Comparison of ENCODE assay signal across 1 cellular context in the genomic region with DNA sequence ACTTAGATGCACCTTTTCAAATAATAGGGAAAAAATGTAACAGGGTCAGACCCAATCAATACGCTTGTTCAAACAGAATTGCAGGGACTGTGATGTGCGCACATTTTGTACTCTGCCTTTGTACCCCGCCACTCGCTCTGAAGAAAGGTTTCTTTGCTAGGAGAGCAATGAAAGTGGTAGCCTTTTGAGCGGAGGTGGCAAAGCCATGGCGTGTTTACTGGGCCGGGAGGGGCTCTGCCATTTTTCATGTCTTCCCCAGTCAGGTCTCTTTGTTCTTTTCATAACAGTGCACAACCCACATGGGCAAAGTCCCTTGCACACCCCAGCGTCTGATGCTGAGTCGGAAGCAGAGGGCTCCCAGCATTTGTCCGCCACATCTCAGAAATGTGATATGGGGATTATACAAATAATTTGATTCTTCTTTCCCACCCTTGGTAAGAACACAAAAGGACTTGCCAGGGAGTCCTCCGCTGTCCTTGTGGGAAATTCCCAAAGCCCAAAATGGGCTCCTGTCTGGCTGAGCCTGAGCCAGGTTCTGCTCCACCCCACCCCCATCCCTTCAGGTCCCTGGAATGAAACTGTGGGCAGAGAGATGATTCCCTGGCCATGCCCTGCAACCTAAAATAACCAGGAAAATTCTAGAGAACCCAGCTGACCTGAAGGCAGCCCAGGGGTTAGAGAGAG.
TF ChIP-seq lines count a peak whose summit lies in the region.

No MANE protein-coding gene starts in this region.

TF ChIP-seq in HepG2, 621 proteins besides CTCF, POLR2A, EP300 and RAD21 (continued from another document and continues in another):
- TF ChIP-seq, protein P1, sequence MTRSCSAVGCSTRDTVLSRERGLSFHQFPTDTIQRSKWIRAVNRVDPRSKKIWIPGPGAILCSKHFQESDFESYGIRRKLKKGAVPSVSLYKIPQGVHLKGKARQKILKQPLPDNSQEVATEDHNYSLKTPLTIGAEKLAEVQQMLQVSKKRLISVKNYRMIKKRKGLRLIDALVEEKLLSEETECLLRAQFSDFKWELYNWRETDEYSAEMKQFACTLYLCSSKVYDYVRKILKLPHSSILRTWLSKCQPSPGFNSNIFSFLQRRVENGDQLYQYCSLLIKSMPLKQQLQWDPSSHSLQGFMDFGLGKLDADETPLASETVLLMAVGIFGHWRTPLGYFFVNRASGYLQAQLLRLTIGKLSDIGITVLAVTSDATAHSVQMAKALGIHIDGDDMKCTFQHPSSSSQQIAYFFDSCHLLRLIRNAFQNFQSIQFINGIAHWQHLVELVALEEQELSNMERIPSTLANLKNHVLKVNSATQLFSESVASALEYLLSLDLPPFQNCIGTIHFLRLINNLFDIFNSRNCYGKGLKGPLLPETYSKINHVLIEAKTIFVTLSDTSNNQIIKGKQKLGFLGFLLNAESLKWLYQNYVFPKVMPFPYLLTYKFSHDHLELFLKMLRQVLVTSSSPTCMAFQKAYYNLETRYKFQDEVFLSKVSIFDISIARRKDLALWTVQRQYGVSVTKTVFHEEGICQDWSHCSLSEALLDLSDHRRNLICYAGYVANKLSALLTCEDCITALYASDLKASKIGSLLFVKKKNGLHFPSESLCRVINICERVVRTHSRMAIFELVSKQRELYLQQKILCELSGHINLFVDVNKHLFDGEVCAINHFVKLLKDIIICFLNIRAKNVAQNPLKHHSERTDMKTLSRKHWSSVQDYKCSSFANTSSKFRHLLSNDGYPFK (CRISPR knock-in tag; IDR thresholded peaks at IDR 0.05; ENCODE audit: borderline replicate concordance) = no peak
- TF ChIP-seq, protein P2, sequence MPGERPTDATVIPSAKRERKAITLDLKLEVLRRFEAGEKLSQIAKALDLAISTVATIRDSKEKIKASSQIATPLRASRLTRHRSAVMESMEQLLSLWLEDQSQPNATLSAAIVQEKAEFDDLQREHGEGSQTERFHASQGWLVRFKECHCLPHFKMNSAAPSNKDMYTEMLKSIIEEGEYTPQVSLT (CRISPR knock-in tag; IDR thresholded peaks at IDR 0.05; ENCODE audit: borderline replicate concordance, low read depth) = no peak
- TF ChIP-seq, protein P3, sequence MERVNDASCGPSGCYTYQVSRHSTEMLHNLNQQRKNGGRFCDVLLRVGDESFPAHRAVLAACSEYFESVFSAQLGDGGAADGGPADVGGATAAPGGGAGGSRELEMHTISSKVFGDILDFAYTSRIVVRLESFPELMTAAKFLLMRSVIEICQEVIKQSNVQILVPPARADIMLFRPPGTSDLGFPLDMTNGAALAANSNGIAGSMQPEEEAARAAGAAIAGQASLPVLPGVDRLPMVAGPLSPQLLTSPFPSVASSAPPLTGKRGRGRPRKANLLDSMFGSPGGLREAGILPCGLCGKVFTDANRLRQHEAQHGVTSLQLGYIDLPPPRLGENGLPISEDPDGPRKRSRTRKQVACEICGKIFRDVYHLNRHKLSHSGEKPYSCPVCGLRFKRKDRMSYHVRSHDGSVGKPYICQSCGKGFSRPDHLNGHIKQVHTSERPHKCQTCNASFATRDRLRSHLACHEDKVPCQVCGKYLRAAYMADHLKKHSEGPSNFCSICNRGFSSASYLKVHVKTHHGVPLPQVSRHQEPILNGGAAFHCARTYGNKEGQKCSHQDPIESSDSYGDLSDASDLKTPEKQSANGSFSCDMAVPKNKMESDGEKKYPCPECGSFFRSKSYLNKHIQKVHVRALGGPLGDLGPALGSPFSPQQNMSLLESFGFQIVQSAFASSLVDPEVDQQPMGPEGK (CRISPR knock-in tag; IDR thresholded peaks at IDR 0.05) = peak; percentile 96
- TF ChIP-seq, protein P4, sequence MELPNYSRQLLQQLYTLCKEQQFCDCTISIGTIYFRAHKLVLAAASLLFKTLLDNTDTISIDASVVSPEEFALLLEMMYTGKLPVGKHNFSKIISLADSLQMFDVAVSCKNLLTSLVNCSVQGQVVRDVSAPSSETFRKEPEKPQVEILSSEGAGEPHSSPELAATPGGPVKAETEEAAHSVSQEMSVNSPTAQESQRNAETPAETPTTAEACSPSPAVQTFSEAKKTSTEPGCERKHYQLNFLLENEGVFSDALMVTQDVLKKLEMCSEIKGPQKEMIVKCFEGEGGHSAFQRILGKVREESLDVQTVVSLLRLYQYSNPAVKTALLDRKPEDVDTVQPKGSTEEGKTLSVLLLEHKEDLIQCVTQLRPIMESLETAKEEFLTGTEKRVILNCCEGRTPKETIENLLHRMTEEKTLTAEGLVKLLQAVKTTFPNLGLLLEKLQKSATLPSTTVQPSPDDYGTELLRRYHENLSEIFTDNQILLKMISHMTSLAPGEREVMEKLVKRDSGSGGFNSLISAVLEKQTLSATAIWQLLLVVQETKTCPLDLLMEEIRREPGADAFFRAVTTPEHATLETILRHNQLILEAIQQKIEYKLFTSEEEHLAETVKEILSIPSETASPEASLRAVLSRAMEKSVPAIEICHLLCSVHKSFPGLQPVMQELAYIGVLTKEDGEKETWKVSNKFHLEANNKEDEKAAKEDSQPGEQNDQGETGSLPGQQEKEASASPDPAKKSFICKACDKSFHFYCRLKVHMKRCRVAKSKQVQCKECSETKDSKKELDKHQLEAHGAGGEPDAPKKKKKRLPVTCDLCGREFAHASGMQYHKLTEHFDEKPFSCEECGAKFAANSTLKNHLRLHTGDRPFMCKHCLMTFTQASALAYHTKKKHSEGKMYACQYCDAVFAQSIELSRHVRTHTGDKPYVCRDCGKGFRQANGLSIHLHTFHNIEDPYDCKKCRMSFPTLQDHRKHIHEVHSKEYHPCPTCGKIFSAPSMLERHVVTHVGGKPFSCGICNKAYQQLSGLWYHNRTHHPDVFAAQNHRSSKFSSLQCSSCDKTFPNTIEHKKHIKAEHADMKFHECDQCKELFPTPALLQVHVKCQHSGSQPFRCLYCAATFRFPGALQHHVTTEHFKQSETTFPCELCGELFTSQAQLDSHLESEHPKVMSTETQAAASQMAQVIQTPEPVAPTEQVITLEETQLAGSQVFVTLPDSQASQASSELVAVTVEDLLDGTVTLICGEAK (IDR thresholded peaks at IDR 0.05) = no peak
- TF ChIP-seq, protein P4 (CRISPR knock-in tag; IDR thresholded peaks at IDR 0.05) = no peak
- TF ChIP-seq, protein P5, sequence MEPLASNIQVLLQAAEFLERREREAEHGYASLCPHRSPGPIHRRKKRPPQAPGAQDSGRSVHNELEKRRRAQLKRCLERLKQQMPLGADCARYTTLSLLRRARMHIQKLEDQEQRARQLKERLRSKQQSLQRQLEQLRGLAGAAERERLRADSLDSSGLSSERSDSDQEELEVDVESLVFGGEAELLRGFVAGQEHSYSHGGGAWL (CRISPR knock-in tag; IDR thresholded peaks at IDR 0.05) = no peak
- TF ChIP-seq NR1H2 (CRISPR knock-in tag; IDR thresholded peaks at IDR 0.05; ENCODE audit: borderline replicate concordance, low read depth) (no peak), SALL1 (CRISPR knock-in tag; IDR thresholded peaks at IDR 0.05) (peak; percentile 88), MBNL3 (CRISPR knock-in tag; conservative IDR thresholded peaks at IDR 0.05) (no peak), ZMYM3 (CRISPR knock-in tag; IDR thresholded peaks at IDR 0.05) (no peak), TBX2 (CRISPR knock-in tag; IDR thresholded peaks at IDR 0.05; ENCODE audit: borderline replicate concordance) (peak; percentile 52), CCAR2 (optimal IDR thresholded peaks at IDR 0.05; ENCODE audit: low read depth, low read length) (no peak), SATB2 (CRISPR knock-in tag; IDR thresholded peaks at IDR 0.05) (no peak), ZNF350 (CRISPR knock-in tag; IDR thresholded peaks at IDR 0.05; ENCODE audit: borderline replicate concordance, low read depth) (no peak), DR1 (CRISPR knock-in tag; IDR thresholded peaks at IDR 0.05) (no peak), RCOR2 (CRISPR knock-in tag; IDR thresholded peaks at IDR 0.05) (0 out of 2 replicates have a peak, but pooled peaks have one; percentile 26), PCBP1 (IDR thresholded peaks at IDR 0.05; ENCODE audit: borderline replicate concordance, low read depth, low read length) (no peak), PHF21A (CRISPR knock-in tag; IDR thresholded peaks at IDR 0.05) (peak; percentile 77), ZNF782 (CRISPR knock-in tag; IDR thresholded peaks at IDR 0.05; ENCODE audit: borderline replicate concordance) (no peak), ATF1 (CRISPR knock-in tag; IDR thresholded peaks at IDR 0.05) (peak; percentile 52), HDAC1 (CRISPR knock-in tag; IDR thresholded peaks at IDR 0.05) (no peak; the same call in 1 of the 2 replicates), NCOA2 (CRISPR knock-in tag; IDR thresholded peaks at IDR 0.05) (no peak), SKI (IDR thresholded peaks at IDR 0.05; ENCODE audit: partially characterized antibody) (no peak)
- TF ChIP-seq, protein P6, sequence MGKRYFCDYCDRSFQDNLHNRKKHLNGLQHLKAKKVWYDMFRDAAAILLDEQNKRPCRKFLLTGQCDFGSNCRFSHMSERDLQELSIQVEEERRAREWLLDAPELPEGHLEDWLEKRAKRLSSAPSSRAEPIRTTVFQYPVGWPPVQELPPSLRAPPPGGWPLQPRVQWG (CRISPR knock-in tag; IDR thresholded peaks at IDR 0.05; ENCODE audit: borderline replicate concordance, low read depth) = no peak
- TF ChIP-seq, protein P7, sequence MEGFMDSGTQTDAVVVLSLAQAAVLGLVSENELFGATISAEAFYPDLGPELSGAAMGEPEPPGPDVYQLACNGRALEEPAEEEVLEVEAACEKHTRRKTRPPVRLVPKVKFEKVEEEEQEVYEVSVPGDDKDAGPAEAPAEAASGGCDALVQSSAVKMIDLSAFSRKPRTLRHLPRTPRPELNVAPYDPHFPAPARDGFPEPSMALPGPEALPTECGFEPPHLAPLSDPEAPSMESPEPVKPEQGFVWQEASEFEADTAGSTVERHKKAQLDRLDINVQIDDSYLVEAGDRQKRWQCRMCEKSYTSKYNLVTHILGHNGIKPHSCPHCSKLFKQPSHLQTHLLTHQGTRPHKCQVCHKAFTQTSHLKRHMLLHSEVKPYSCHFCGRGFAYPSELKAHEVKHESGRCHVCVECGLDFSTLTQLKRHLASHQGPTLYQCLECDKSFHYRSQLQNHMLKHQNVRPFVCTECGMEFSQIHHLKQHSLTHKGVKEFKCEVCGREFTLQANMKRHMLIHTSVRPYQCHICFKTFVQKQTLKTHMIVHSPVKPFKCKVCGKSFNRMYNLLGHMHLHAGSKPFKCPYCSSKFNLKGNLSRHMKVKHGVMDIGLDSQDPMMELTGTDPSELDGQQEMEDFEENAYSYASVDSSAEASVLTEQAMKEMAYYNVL (CRISPR knock-in tag; IDR thresholded peaks at IDR 0.05; ENCODE audit: borderline replicate concordance) = peak; percentile 91
- TF ChIP-seq, protein P8, sequence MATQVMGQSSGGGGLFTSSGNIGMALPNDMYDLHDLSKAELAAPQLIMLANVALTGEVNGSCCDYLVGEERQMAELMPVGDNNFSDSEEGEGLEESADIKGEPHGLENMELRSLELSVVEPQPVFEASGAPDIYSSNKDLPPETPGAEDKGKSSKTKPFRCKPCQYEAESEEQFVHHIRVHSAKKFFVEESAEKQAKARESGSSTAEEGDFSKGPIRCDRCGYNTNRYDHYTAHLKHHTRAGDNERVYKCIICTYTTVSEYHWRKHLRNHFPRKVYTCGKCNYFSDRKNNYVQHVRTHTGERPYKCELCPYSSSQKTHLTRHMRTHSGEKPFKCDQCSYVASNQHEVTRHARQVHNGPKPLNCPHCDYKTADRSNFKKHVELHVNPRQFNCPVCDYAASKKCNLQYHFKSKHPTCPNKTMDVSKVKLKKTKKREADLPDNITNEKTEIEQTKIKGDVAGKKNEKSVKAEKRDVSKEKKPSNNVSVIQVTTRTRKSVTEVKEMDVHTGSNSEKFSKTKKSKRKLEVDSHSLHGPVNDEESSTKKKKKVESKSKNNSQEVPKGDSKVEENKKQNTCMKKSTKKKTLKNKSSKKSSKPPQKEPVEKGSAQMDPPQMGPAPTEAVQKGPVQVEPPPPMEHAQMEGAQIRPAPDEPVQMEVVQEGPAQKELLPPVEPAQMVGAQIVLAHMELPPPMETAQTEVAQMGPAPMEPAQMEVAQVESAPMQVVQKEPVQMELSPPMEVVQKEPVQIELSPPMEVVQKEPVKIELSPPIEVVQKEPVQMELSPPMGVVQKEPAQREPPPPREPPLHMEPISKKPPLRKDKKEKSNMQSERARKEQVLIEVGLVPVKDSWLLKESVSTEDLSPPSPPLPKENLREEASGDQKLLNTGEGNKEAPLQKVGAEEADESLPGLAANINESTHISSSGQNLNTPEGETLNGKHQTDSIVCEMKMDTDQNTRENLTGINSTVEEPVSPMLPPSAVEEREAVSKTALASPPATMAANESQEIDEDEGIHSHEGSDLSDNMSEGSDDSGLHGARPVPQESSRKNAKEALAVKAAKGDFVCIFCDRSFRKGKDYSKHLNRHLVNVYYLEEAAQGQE (IDR thresholded peaks at IDR 0.05; ENCODE audit: borderline replicate concordance in 1 of 2, low read depth in 1 of 2, low read length in 2 of 2) = 0 out of 4 replicates have a peak, but pooled peaks of 1 of the 2 experiments have one; percentile 20
